9 cellular contexts compared by ENCODE assay signal in the genomic region with DNA sequence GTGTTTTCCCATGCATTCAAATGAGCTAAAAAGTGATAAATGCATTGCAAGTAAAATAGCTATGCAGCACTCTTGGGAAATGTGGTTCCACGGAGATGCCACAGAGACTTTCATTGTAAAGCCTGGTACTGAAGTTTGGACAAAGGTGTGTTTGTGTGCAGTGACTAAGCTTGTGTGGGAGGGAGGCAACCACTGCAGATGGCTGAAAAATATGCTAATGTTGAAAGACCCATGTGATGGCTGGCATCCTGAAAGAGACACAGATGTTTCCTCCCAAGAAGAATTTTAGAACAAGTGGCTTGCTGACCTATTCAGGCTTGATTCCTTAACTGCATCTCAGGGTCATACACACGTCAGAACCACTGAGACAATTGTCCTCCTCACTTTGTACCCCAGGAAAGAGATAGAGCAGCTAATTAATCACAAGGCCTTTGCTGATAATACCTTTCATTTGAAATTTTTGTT.
A peak's percentile ranks its signal among the peaks of the same experiment; 100 is the strongest.
DNase-seq lines count a peak whose midpoint lies in the region; ATAC-seq and TF ChIP-seq lines count a peak whose summit lies in the region.
"Had no signal": no experiment of that assay in that cellular context is flagged by ENCODE, and none has a peak within 500 bp of the region (broad histone marks: within the 10 kb centered on the region; RNA-seq: fewer than 3 reads in every experiment).

No MANE protein-coding gene starts in this region.

- DNase-seq in NCI-H2171 treated with DMSO at 0.1 percent for 48 hours (lab: John Stamatoyannopoulos, UW): peak; percentile 17
- DNase-seq in NCI-H2171 (lab: John Stamatoyannopoulos, UW): no peak
- DNase-seq in activated CD8-positive, alpha-beta memory T cell treated with anti-CD3 and anti-CD28 coated beads, Interleukin-2, amount 10 ng/mL, durations not matched to agents 7 days and 5 days: no peak
- peak; percentile 89 for DNase-seq in kidney tubule cell (ENCODE audit: low spot score)
- no peak for DNase-seq in SK-N-SH
- DNase-seq in immature natural killer cell: no peak
- no peak for DNase-seq in NCI-H524 treated with DMSO at 0.1 percent for 48 hours (lab: John Stamatoyannopoulos, UW)

- H3F3A ChIP-seq in SK-N-SH (replicated peaks; ENCODE audit: insufficient read depth): no peaks in the 10 kb centered on the region

- ATAC-seq in HG03139 (IDR thresholded peaks at IDR 0.05; ENCODE audit: unreplicated experiment): peak; percentile 78
- ATAC-seq in activated CD8-positive, alpha-beta memory T cell treated with anti-CD3 and anti-CD28 coated beads, Interleukin-2, amount 10 ng/mL, durations not matched to agents 7 days and 5 days: peak; percentile 39

- no peaks in the 10 kb centered on the region for H3K36me3 ChIP-seq in SK-N-SH (replicated peaks in 1 of 2; ENCODE audit: control insufficient read depth in 1 of 2, insufficient read depth in 2 of 2, low read length in 1 of 2)

- H3K4me1 Mint-ChIP-seq in activated CD8-positive, alpha-beta memory T cell treated with anti-CD3 and anti-CD28 coated beads, Interleukin-2, amount 10 ng/mL, durations not matched to agents 7 days and 5 days: peaks cover 27% of the 10 kb centered on the region
- peaks cover 7 to 13% of the 10 kb centered on the region in 2 donors for H3K4me1 Mint-ChIP-seq in immature natural killer cell

- no peaks in the 10 kb centered on the region for H3K9me3 Mint-ChIP-seq in activated CD8-positive, alpha-beta memory T cell treated with anti-CD3 and anti-CD28 coated beads, Interleukin-2, amount 10 ng/mL, durations not matched to agents 7 days and 5 days (ENCODE audit: low read depth)
- H3K9me3 Mint-ChIP-seq in immature natural killer cell: no peaks in the 10 kb centered on the region

- H3K79me2 ChIP-seq in SK-N-SH (ENCODE audit: insufficient read depth): 0 out of 2 replicates have a peak, but pooled peaks cover 3% of the 10 kb centered on the region

- no peaks in the 10 kb centered on the region for H3K9me3 ChIP-seq in SK-N-SH

- TF ChIP-seq RAD21 in SK-N-SH (IDR thresholded peaks at IDR 0.05; ENCODE audit: low read length): no peak

- H3K4me3 ChIP-seq in SK-N-SH (ENCODE audit: low read depth in 2 of 2, low read length in 1 of 2): no peak overlapping the region

- peaks cover 10% of the 10 kb centered on the region for H3K27me3 Mint-ChIP-seq in activated CD8-positive, alpha-beta memory T cell treated with anti-CD3 and anti-CD28 coated beads, Interleukin-2, amount 10 ng/mL, durations not matched to agents 7 days and 5 days
- H3K27me3 Mint-ChIP-seq in immature natural killer cell (ENCODE audit: low read depth in 3 of 3): peaks cover 0 to 3% (median 3%) of the 10 kb centered on the region in 3 donors

- H3K36me3 Mint-ChIP-seq in activated CD8-positive, alpha-beta memory T cell treated with anti-CD3 and anti-CD28 coated beads, Interleukin-2, amount 10 ng/mL, durations not matched to agents 7 days and 5 days: peaks cover 1% of the 10 kb centered on the region
- H3K36me3 Mint-ChIP-seq in immature natural killer cell: no peaks in the 10 kb centered on the region

- no peak overlapping the region for H3K27ac Mint-ChIP-seq in activated CD8-positive, alpha-beta memory T cell treated with anti-CD3 and anti-CD28 coated beads, Interleukin-2, amount 10 ng/mL, durations not matched to agents 7 days and 5 days
- H3K27ac Mint-ChIP-seq in immature natural killer cell: no peak overlapping the region

- no peak overlapping the region for H3K27ac ChIP-seq in SK-N-SH (ENCODE audit: low read depth in 2 of 2, low read length in 1 of 2)
- H3K27ac ChIP-seq: 22Rv1 had no signal

- H3K27me3 ChIP-seq in SK-N-SH (ENCODE audit: insufficient read depth): no peaks in the 10 kb centered on the region

- H3K4me1 ChIP-seq in SK-N-SH (ENCODE audit: control insufficient read depth in 1 of 2, insufficient read depth in 2 of 2, low read depth in 1 of 2, low read length in 1 of 2): no peaks in the 10 kb centered on the region

- no peak for TF ChIP-seq CTCF in SK-N-SH (IDR thresholded peaks at IDR 0.05)

- H3K9ac ChIP-seq in SK-N-SH: no peak overlapping the region

- H4K20me1 ChIP-seq in SK-N-SH (ENCODE audit: insufficient read depth): no peaks in the 10 kb centered on the region

- no peak overlapping the region for H2AFZ ChIP-seq in SK-N-SH (ENCODE audit: low read depth)

- 42% methylated on average over 2 of the region's 2 CpGs for WGBS in SK-N-SH (ENCODE audit: low lambda C conversion rate)

- no peak for TF ChIP-seq EP300 in SK-N-SH (IDR thresholded peaks at IDR 0.05; ENCODE audit: borderline replicate concordance in 1 of 2, low read depth in 1 of 2, low read length in 1 of 2)

- POLR2A ChIA-PET in SK-N-SH (lab: Yijun Ruan, JAX): no interaction called here

- H3K9me2 ChIP-seq in SK-N-SH: no peaks in the 10 kb centered on the region

- CTCF ChIA-PET in activated CD8-positive, alpha-beta memory T cell treated with anti-CD3 and anti-CD28 coated beads, Interleukin-2, amount 10 ng/mL, durations not matched to agents 7 days and 5 days (lab: Charles Lee): interaction anchor here (1.7 kb wide), 1 partner anchor 10 kb away, joined by 12 read pairs; no protein-coding TSS in a partner anchor
- CTCF ChIA-PET in SK-N-SH (lab: Yijun Ruan, JAX): interaction anchor here (1.5 to 3.4 kb wide), 2 partner anchors 10 to 11 kb away, joined by 3 to 23 read pairs; no protein-coding TSS in a partner anchor

- H3K4me3 Mint-ChIP-seq in activated CD8-positive, alpha-beta memory T cell treated with anti-CD3 and anti-CD28 coated beads, Interleukin-2, amount 10 ng/mL, durations not matched to agents 7 days and 5 days: no peak overlapping the region
- H3K4me3 Mint-ChIP-seq in immature natural killer cell: no peak overlapping the region

- no peak overlapping the region for H3K4me2 ChIP-seq in SK-N-SH

TF ChIP-seq in SK-N-SH, 30 proteins besides CTCF, POLR2A, EP300 and RAD21 (continues in another document):
- TF ChIP-seq TEAD4 (IDR thresholded peaks at IDR 0.05; ENCODE audit: borderline replicate concordance, insufficient read depth) (no peak), CHD2 (IDR thresholded peaks at IDR 0.05; ENCODE audit: low read length, partially characterized antibody) (no peak), REST (IDR thresholded peaks at IDR 0.05; ENCODE audit: low read depth, low read length) (no peak), JUND (IDR thresholded peaks at IDR 0.05) (no peak), FOXJ3 (CRISPR knock-in tag; IDR thresholded peaks at IDR 0.05) (no peak), ELF1 (IDR thresholded peaks at IDR 0.05) (no peak), GATA2 (CRISPR knock-in tag; IDR thresholded peaks at IDR 0.05) (no peak), GABPA (IDR thresholded peaks at IDR 0.05; ENCODE audit: low read depth) (no peak), USF1 (IDR thresholded peaks at IDR 0.05; ENCODE audit: borderline replicate concordance, low read depth) (no peak)
- TF ChIP-seq, protein P1, sequence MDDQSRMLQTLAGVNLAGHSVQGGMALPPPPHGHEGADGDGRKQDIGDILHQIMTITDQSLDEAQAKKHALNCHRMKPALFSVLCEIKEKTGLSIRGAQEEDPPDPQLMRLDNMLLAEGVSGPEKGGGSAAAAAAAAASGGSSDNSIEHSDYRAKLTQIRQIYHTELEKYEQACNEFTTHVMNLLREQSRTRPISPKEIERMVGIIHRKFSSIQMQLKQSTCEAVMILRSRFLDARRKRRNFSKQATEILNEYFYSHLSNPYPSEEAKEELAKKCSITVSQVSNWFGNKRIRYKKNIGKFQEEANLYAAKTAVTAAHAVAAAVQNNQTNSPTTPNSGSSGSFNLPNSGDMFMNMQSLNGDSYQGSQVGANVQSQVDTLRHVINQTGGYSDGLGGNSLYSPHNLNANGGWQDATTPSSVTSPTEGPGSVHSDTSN (IDR thresholded peaks at IDR 0.05): no peak
- TF ChIP-seq, protein P2, sequence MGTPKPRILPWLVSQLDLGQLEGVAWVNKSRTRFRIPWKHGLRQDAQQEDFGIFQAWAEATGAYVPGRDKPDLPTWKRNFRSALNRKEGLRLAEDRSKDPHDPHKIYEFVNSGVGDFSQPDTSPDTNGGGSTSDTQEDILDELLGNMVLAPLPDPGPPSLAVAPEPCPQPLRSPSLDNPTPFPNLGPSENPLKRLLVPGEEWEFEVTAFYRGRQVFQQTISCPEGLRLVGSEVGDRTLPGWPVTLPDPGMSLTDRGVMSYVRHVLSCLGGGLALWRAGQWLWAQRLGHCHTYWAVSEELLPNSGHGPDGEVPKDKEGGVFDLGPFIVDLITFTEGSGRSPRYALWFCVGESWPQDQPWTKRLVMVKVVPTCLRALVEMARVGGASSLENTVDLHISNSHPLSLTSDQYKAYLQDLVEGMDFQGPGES (IDR thresholded peaks at IDR 0.05; ENCODE audit: low read depth, low read length): no peak

Comparison
In these comparisons a context has a peak if more than half of its experiments do, and no peak if none do; other contexts are left out.
1. DNase-seq: peak in NCI-H2171 treated with DMSO at 0.1 percent for 48 hours (single experiment) and kidney tubule cell (single experiment); none in NCI-H2171 (single experiment), activated CD8-positive, alpha-beta memory T cell treated with anti-CD3 and anti-CD28 coated beads, Interleukin-2, amount 10 ng/mL, durations not matched to agents 7 days and 5 days (single experiment), SK-N-SH (single experiment), immature natural killer cell (0 of 3) and NCI-H524 treated with DMSO at 0.1 percent for 48 hours (single experiment).